ENCODE assay signal across 20 cellular contexts in the genomic region with DNA sequence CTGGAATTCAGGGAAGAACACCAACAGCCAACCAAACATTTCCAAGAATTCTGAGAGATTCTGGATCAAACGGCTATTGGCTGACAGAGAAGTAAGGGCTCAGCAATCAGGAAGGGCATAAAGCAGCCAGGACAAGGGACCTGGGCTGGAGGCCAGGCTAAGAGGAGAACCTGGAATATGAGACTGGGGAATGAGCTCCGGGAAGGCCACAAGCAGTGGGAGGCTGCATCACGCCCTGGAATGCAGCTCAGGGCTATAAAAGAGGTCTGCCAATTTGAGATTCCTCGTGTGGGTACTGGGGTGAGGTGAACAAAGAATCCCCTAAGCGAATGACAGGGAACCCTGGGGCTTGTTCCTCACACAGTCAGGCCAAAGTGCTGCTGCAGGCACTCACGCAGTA.
"Had no signal": no experiment of that assay in that cellular context is flagged by ENCODE, and none has a peak within 500 bp of the region (broad histone marks: within the 10 kb centered on the region; RNA-seq: fewer than 3 reads in every experiment).

No MANE protein-coding gene starts in this region.

- H3K27me3 Mint-ChIP-seq: activated naive CD8-positive, alpha-beta T cell treated with anti-CD3 and anti-CD28 coated beads, Interleukin-2, amount 10 ng/mL, durations not matched to agents 7 days and 5 days; activated T-cell treated with anti-CD3 and anti-CD28 coated beads, Interleukin-2, amount 50 U/mL, for 24 hours; memory B cell; naive B cell had no signal

- H3K4me3 Mint-ChIP-seq: activated CD8-positive, alpha-beta T cell treated with anti-CD3 and anti-CD28 coated beads, Interleukin-2, amount 10 ng/mL, durations not matched to agents 7 days and 5 days; activated naive CD4-positive, alpha-beta T cell treated with anti-CD3 and anti-CD28 coated beads for 36 hours; activated naive CD8-positive, alpha-beta T cell treated with anti-CD3 and anti-CD28 coated beads, Interleukin-2, amount 10 ng/mL, durations not matched to agents 7 days and 5 days; activated T-cell treated with anti-CD3 and anti-CD28 coated beads, Interleukin-2, amount 50 U/mL, for 24 hours; memory B cell; naive B cell; T-helper 2 cell treated with Interferon-gamma antibody and Interleukin-4, amounts not matched to agents 5 μg/mL and 100 μg/mL, for 36 hours had no signal

- ATAC-seq: activated CD8-positive, alpha-beta T cell treated with anti-CD3 and anti-CD28 coated beads, Interleukin-2, amount 10 ng/mL, durations not matched to agents 7 days and 5 days; SK-N-SH treated with all-trans-retinoic acid at 6 μM for 48 hours had no signal

- H3K27ac Mint-ChIP-seq: activated CD8-positive, alpha-beta T cell treated with anti-CD3 and anti-CD28 coated beads, Interleukin-2, amount 10 ng/mL, durations not matched to agents 7 days and 5 days; activated naive CD4-positive, alpha-beta T cell treated with anti-CD3 and anti-CD28 coated beads for 36 hours; activated naive CD8-positive, alpha-beta T cell treated with anti-CD3 and anti-CD28 coated beads, Interleukin-2, amount 10 ng/mL, durations not matched to agents 7 days and 5 days; activated T-cell treated with anti-CD3 and anti-CD28 coated beads, Interleukin-2, amount 50 U/mL, for 24 hours; memory B cell; T-helper 2 cell treated with Interferon-gamma antibody and Interleukin-4, amounts not matched to agents 5 μg/mL and 100 μg/mL, for 36 hours had no signal

- H3K4me1 ChIP-seq: spleen, upper lobe of left lung had no signal

- H3K27ac ChIP-seq: cardiac muscle cell, spleen, upper lobe of left lung had no signal

- H3K9me3 ChIP-seq: sigmoid colon, spleen, upper lobe of left lung had no signal

- H3K9me3 Mint-ChIP-seq: activated naive CD4-positive, alpha-beta T cell treated with anti-CD3 and anti-CD28 coated beads for 36 hours; activated naive CD8-positive, alpha-beta T cell treated with anti-CD3 and anti-CD28 coated beads, Interleukin-2, amount 10 ng/mL, durations not matched to agents 7 days and 5 days; activated T-cell treated with anti-CD3 and anti-CD28 coated beads, Interleukin-2, amount 50 U/mL, for 24 hours; memory B cell; naive B cell; T-helper 2 cell treated with Interferon-gamma antibody and Interleukin-4, amounts not matched to agents 5 μg/mL and 100 μg/mL, for 36 hours had no signal

- H3K4me3 ChIP-seq: cardiac muscle cell, sigmoid colon, spleen, upper lobe of left lung had no signal

- H3K27me3 ChIP-seq: cardiac muscle cell, sigmoid colon, spleen, upper lobe of left lung had no signal

- H3K4me1 Mint-ChIP-seq: activated naive CD8-positive, alpha-beta T cell treated with anti-CD3 and anti-CD28 coated beads, Interleukin-2, amount 10 ng/mL, durations not matched to agents 7 days and 5 days; memory B cell had no signal

- DNase-seq: activated CD4-positive, alpha-beta T cell treated with anti-CD3 and anti-CD28 coated beads for 1 hour; activated CD4-positive, alpha-beta T cell treated with anti-CD3 and anti-CD28 coated beads, Interleukin-2, amount 50 U/mL, for 1 hour; activated CD8-positive, alpha-beta T cell treated with anti-CD3 and anti-CD28 coated beads, Interleukin-2, amount 10 ng/mL, durations not matched to agents 7 days and 5 days; activated effector memory CD4-positive, alpha-beta T cell treated with Interleukin-2 at 50 U/mL for 16 hours; activated naive CD4-positive, alpha-beta T cell treated with anti-CD3 and anti-CD28 coated beads for 36 hours; activated naive CD8-positive, alpha-beta T cell treated with anti-CD3 and anti-CD28 coated beads, Interleukin-2, amount 10 ng/mL, durations not matched to agents 7 days and 5 days; activated T-cell treated with anti-CD3 and anti-CD28 coated beads, Interleukin-2, amount 50 U/mL, for 24 hours; amniotic stem cell; naive B cell; occipital lobe; retina; sigmoid colon; spleen; stimulated activated CD4-positive, alpha-beta T cell treated with anti-CD3 and anti-CD28 coated beads, Interleukin-4, amount 100 ng/mL, for 1 hour; stimulated activated naive CD4-positive, alpha-beta T cell treated with Interleukin-2 at 50 U/mL for 16 hours; upper lobe of left lung had no signal
